ENCODE assay signal across 1 cellular context in genomic region chr10:50540069-50540825, GRCh38.
TF ChIP-seq lines count a peak whose summit lies in the region.

No MANE protein-coding gene starts in this region.

TF ChIP-seq in HepG2, 621 proteins besides CTCF, POLR2A, EP300 and RAD21 (continued from another document):
- TF ChIP-seq IKZF5 (CRISPR knock-in tag; IDR thresholded peaks at IDR 0.05): no peak
- TF ChIP-seq, protein P1, sequence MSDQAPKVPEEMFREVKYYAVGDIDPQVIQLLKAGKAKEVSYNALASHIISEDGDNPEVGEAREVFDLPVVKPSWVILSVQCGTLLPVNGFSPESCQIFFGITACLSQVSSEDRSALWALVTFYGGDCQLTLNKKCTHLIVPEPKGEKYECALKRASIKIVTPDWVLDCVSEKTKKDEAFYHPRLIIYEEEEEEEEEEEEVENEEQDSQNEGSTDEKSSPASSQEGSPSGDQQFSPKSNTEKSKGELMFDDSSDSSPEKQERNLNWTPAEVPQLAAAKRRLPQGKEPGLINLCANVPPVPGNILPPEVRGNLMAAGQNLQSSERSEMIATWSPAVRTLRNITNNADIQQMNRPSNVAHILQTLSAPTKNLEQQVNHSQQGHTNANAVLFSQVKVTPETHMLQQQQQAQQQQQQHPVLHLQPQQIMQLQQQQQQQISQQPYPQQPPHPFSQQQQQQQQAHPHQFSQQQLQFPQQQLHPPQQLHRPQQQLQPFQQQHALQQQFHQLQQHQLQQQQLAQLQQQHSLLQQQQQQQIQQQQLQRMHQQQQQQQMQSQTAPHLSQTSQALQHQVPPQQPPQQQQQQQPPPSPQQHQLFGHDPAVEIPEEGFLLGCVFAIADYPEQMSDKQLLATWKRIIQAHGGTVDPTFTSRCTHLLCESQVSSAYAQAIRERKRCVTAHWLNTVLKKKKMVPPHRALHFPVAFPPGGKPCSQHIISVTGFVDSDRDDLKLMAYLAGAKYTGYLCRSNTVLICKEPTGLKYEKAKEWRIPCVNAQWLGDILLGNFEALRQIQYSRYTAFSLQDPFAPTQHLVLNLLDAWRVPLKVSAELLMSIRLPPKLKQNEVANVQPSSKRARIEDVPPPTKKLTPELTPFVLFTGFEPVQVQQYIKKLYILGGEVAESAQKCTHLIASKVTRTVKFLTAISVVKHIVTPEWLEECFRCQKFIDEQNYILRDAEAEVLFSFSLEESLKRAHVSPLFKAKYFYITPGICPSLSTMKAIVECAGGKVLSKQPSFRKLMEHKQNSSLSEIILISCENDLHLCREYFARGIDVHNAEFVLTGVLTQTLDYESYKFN (CRISPR knock-in tag; conservative IDR thresholded peaks at IDR 0.05): no peak
- TF ChIP-seq, protein P2, sequence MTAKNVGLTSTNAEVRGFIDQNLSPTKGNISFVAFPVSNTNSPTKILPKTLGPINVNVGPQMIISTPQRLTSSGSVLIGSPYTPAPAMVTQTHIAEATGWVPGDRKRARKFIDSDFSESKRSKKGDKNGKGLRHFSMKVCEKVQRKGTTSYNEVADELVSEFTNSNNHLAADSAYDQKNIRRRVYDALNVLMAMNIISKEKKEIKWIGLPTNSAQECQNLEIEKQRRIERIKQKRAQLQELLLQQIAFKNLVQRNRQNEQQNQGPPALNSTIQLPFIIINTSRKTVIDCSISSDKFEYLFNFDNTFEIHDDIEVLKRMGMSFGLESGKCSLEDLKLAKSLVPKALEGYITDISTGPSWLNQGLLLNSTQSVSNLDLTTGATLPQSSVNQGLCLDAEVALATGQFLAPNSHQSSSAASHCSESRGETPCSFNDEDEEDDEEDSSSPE (CRISPR knock-in tag; IDR thresholded peaks at IDR 0.05): no peak
- no peak for TF ChIP-seq HNRNPLL (IDR thresholded peaks at IDR 0.05; ENCODE audit: low read depth, low read length, poor library complexity, severe bottlenecking)
- no peak for TF ChIP-seq TGIF2 (CRISPR knock-in tag; IDR thresholded peaks at IDR 0.05)
